In the genomic region with DNA sequence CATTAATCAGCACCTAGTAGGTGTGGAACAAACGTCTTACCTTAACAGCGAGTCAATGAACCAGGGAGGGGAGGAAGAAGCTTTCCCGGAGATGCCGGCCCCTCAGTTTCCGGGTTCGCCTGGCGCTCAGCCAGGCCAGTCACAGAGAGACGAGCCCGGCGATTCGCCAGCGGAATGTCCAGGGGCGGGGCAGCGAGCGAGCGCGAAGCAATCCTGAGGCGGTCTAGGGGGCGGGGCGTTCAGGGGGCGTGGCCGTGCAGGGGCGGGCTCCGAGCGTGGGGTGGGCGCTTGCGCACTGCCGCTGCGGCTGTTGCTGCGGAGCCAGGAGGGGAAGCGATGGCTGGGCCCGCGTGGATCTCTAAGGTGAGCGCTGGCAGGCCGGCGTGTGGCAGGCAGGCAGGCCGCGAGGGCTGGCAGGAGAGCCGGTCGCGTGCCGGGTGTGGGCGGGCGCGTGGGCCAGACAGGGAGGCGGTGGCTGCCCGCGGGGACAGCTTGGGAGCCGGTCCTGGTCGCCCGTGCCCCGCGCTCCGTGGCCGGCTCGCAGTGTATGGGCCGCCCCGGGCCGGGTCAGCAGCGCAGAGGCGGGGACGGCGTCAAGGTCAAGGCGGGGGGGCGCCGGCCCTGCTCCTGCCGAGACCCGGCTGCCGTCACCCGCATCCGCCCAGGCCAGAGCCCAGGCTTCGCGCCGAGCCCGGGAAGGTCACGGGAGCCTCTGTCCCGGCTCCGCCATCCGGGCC, we compare ENCODE assay signal across 8 cellular contexts. TPM values are rescaled to one million over a fixed set of nuclear protein-coding genes. Genes with fewer than 3 reads are reported as not detected.
DNase-seq lines count a peak whose midpoint lies in the region; ATAC-seq and TF ChIP-seq lines count a peak whose summit lies in the region.

IDH3A (plus strand) TSS at position 295 of the 737 bp plus-strand sequence; CDS start at position 337, 42 bp downstream.

- H3K4me2 ChIP-seq in fibroblast of lung (ENCODE audit: extremely low read depth, insufficient read depth, low read length), result peak within 1 kb of the TSS; percentile 96

- H3K27ac Mint-ChIP-seq in activated T-helper 17 cell treated with anti-CD3 and anti-CD28 coated beads, Interleukin-2, amount 50 U/mL, for 72 hours, result peak within 1 kb of the TSS; percentile 95
- H3K27ac Mint-ChIP-seq in naive thymus-derived CD8-positive, alpha-beta T cell, result peak within 1 kb of the TSS; percentile 91 to 97 (median 94)
- H3K27ac Mint-ChIP-seq in stimulated activated naive B cell treated with anti-CD40 and anti-IgM and Interleukin-4, amounts not matched to agents 10 μg/mL and 1 μg/mL and 100 μg/mL, for 72 hours, result peak within 1 kb of the TSS; percentile 93

- no peaks in the 10 kb centered on the region for H3K9me3 ChIP-seq in fibroblast of lung (ENCODE audit: control insufficient read depth, insufficient read depth, low read depth, low read length)

- no peaks in the 10 kb centered on the region for H3K4me1 ChIP-seq in fibroblast of lung (ENCODE audit: control insufficient read depth, extremely low read depth, insufficient read depth, low read length)

- H2AFZ ChIP-seq in fibroblast of lung (ENCODE audit: low read length), result peak within 1 kb of the TSS; percentile 68

- peak within 1 kb of the TSS; percentile 81 to 89 (median 82) for H3K4me3 ChIP-seq in fibroblast of lung (replicated peaks in 1 of 4; ENCODE audit: control extremely low read depth in 1 of 4, insufficient read depth in 1 of 4, low read depth in 3 of 4, low read length in 4 of 4)

- peaks cover 20% of the 10 kb centered on the region for H3K36me3 Mint-ChIP-seq in activated T-helper 17 cell treated with anti-CD3 and anti-CD28 coated beads, Interleukin-2, amount 50 U/mL, for 72 hours (ENCODE audit: low read depth)
- peaks cover 0 to 4% (median 0%) of the 10 kb centered on the region in 3 donors for H3K36me3 Mint-ChIP-seq in naive thymus-derived CD8-positive, alpha-beta T cell
- peaks cover 11 to 17% of the 10 kb centered on the region in 2 donors for H3K36me3 Mint-ChIP-seq in stimulated activated naive B cell treated with anti-CD40 and anti-IgM and Interleukin-4, amounts not matched to agents 10 μg/mL and 1 μg/mL and 100 μg/mL, for 72 hours

- no peaks in the 10 kb centered on the region for H3K36me3 ChIP-seq in fibroblast of lung (ENCODE audit: control insufficient read depth, insufficient read depth, low read length)

- TF ChIP-seq CTCF in RWPE1 (conservative IDR thresholded peaks at IDR 0.05; ENCODE audit: low read depth) (no peak), fibroblast of lung (conservative IDR thresholded peaks at IDR 0.05 in 1 of 2, IDR thresholded peaks at IDR 0.05 in 1 of 2; ENCODE audit: low read depth in 1 of 2, low read length in 2 of 2) (no peak)

- no peaks in the 10 kb centered on the region for H4K20me1 ChIP-seq in fibroblast of lung (ENCODE audit: control insufficient read depth, extremely low read depth, insufficient read depth, low read length)

- H3K27me3 ChIP-seq in fibroblast of lung (ENCODE audit: control insufficient read depth, insufficient read depth, low read length), result no peaks in the 10 kb centered on the region

- peak within 1 kb of the TSS; percentile 93 for H3K4me3 Mint-ChIP-seq in activated T-helper 17 cell treated with anti-CD3 and anti-CD28 coated beads, Interleukin-2, amount 50 U/mL, for 72 hours
- peak within 1 kb of the TSS; percentile 88 to 97 (median 94) for H3K4me3 Mint-ChIP-seq in naive thymus-derived CD8-positive, alpha-beta T cell
- H3K4me3 Mint-ChIP-seq in stimulated activated naive B cell treated with anti-CD40 and anti-IgM and Interleukin-4, amounts not matched to agents 10 μg/mL and 1 μg/mL and 100 μg/mL, for 72 hours, result peak within 1 kb of the TSS; percentile 89 to 94

- H3K4me1 Mint-ChIP-seq in activated T-helper 17 cell treated with anti-CD3 and anti-CD28 coated beads, Interleukin-2, amount 50 U/mL, for 72 hours, result peaks cover 22% of the 10 kb centered on the region
- H3K4me1 Mint-ChIP-seq in naive thymus-derived CD8-positive, alpha-beta T cell, result peaks cover 25 to 50% (median 42%) of the 10 kb centered on the region in 4 donors
- H3K4me1 Mint-ChIP-seq in stimulated activated naive B cell treated with anti-CD40 and anti-IgM and Interleukin-4, amounts not matched to agents 10 μg/mL and 1 μg/mL and 100 μg/mL, for 72 hours, result peaks cover 25 to 42% of the 10 kb centered on the region in 2 donors

- H3K27me3 Mint-ChIP-seq in activated T-helper 17 cell treated with anti-CD3 and anti-CD28 coated beads, Interleukin-2, amount 50 U/mL, for 72 hours, result no peaks in the 10 kb centered on the region
- no peaks in the 10 kb centered on the region for H3K27me3 Mint-ChIP-seq in naive thymus-derived CD8-positive, alpha-beta T cell
- no peaks in the 10 kb centered on the region for H3K27me3 Mint-ChIP-seq in stimulated activated naive B cell treated with anti-CD40 and anti-IgM and Interleukin-4, amounts not matched to agents 10 μg/mL and 1 μg/mL and 100 μg/mL, for 72 hours

- H3K9ac ChIP-seq in fibroblast of lung (ENCODE audit: insufficient read depth, low read length), result peak within 1 kb of the TSS; percentile 78

- peak; percentile 96 for DNase-seq in EL
- peak; percentile 88 for DNase-seq in H4 (ENCODE audit: low spot score)
- DNase-seq in LoVo (ENCODE audit: low spot score), result peak; percentile 100
- peak; percentile 97 for DNase-seq in RWPE1 (ENCODE audit: low spot score)
- DNase-seq in fibroblast of lung (ENCODE audit: low read depth in 2 of 2), result peak; percentile 89 to 95
- peak; percentile 96 to 100 (median 99) for DNase-seq in naive thymus-derived CD8-positive, alpha-beta T cell
- DNase-seq in stimulated activated naive B cell treated with anti-CD40 and anti-IgM and Interleukin-4, amounts not matched to agents 10 μg/mL and 1 μg/mL and 100 μg/mL, for 72 hours, result peak; percentile 96

- peak; percentile 96 for ATAC-seq in activated T-helper 17 cell treated with anti-CD3 and anti-CD28 coated beads, Interleukin-2, amount 50 U/mL, for 72 hours (replicated peaks)
- ATAC-seq in naive thymus-derived CD8-positive, alpha-beta T cell, result peak; percentile 87 to 94
- ATAC-seq in stimulated activated naive B cell treated with anti-CD40 and anti-IgM and Interleukin-4, amounts not matched to agents 10 μg/mL and 1 μg/mL and 100 μg/mL, for 72 hours (replicated peaks), result peak; percentile 91 to 96

- H3K27ac ChIP-seq in RWPE1, result peak within 1 kb of the TSS; percentile 78
- H3K27ac ChIP-seq in fibroblast of lung (ENCODE audit: insufficient read depth, low read length), result peak within 1 kb of the TSS; percentile 85

- H3K79me2 ChIP-seq in fibroblast of lung (ENCODE audit: control insufficient read depth, insufficient read depth, low read length), result peaks cover 15% of the 10 kb centered on the region

- POLR2A ChIA-PET in RWPE1 (lab: Yijun Ruan, JAX; ENCODE audit: low non-redundant PET), result no interaction called here
- POLR2A ChIA-PET in naive thymus-derived CD8-positive, alpha-beta T cell (lab: Charles Lee), result interaction anchor here (0.6 to 4.8 kb wide), 13 partner anchors 10 to 391 kb away, joined by 3 to 29 read pairs (median 4); partner anchors contain the start of genes CIB2, DNAJA4, PSMA4 and SKIC8

- H3K9me3 Mint-ChIP-seq in activated T-helper 17 cell treated with anti-CD3 and anti-CD28 coated beads, Interleukin-2, amount 50 U/mL, for 72 hours, result no peaks in the 10 kb centered on the region
- H3K9me3 Mint-ChIP-seq in naive thymus-derived CD8-positive, alpha-beta T cell, result no peaks in the 10 kb centered on the region
- H3K9me3 Mint-ChIP-seq in stimulated activated naive B cell treated with anti-CD40 and anti-IgM and Interleukin-4, amounts not matched to agents 10 μg/mL and 1 μg/mL and 100 μg/mL, for 72 hours, result no peaks in the 10 kb centered on the region

- CTCF ChIA-PET in RWPE1 (lab: Yijun Ruan, JAX), result interaction anchor here (0.6 to 1.8 kb wide), 3 partner anchors 17 to 190 kb away, joined by 3 to 5 read pairs (median 5); partner anchors contain the start of gene CIB2

RNA-seq across cellular contexts. Expression of gene IDH3A, which starts in this region (rescaled TPM):
- total RNA-seq in H4 (2014; rRNA removed; shearing (Covaris generic)), result 77.3 and 101 TPM in 2 replicates
- total RNA-seq in activated T-helper 17 cell treated with anti-CD3 and anti-CD28 coated beads, Interleukin-2, amount 50 U/mL, for 72 hours, result 100 to 1,000 TPM in 1 of 2 donors, 10 to 100 TPM in 1; 61.9 to 176 TPM
- total RNA-seq in fibroblast of lung, result 24.9 and 25.2 TPM in 2 replicates
- polyA plus RNA-seq in fibroblast of lung, result 65.0 and 84.6 TPM in 2 replicates
- polyA plus RNA-seq in fibroblast of lung (2012), result 42.2 and 57.8 TPM in 2 replicates
- 10.1 and 32.5 TPM in 2 replicates for polyA minus RNA-seq in fibroblast of lung (ENCODE audit: low replicate concordance)
- 10 to 100 TPM; 52.0 to 52.2 TPM for total RNA-seq in naive thymus-derived CD8-positive, alpha-beta T cell
- polyA plus RNA-seq in naive thymus-derived CD8-positive, alpha-beta T cell, result 10 to 100 TPM; 40.1 to 46.3 (median 42.3) TPM

Comparison
In these comparisons a context has a peak if more than half of its experiments do, and no peak if none do; other contexts are left out.
1. Peak in every context shown above with its lines: DNase-seq, ATAC-seq, H3K4me3 ChIP-seq and H3K27ac ChIP-seq.